ENCODE assay signal across 8 cellular contexts in genomic region chr7:102432476-102433318, GRCh38. TPM values are rescaled to one million over a fixed set of nuclear protein-coding genes. Genes with fewer than 3 reads are reported as not detected.
DNase-seq lines count a peak whose midpoint lies in the region; ATAC-seq lines count a peak whose summit lies in the region.

No MANE protein-coding gene starts in this region.

- POLR2A ChIA-PET in activated CD4-positive, alpha-beta memory T cell treated with anti-CD3 and anti-CD28 coated beads for 36 hours (lab: Charles Lee): interaction anchor here (0.8 to 2.5 kb wide), 3 partner anchors 18 to 31 kb away, joined by 4 to 12 read pairs (median 4); partner anchors contain the start of gene ALKBH4

- H3K27me3 Mint-ChIP-seq in activated CD4-positive, alpha-beta memory T cell treated with anti-CD3 and anti-CD28 coated beads for 36 hours: no peaks in the 10 kb centered on the region

- H3K27ac Mint-ChIP-seq in activated CD4-positive, alpha-beta memory T cell treated with anti-CD3 and anti-CD28 coated beads for 36 hours: peak overlapping the region; percentile 93

- ATAC-seq in Right ventricle myocardium inferior (peak; percentile 20), HG03097 (IDR thresholded peaks at IDR 0.05; ENCODE audit: low FRiP score, unreplicated experiment) (peak; percentile 20), Right ventricle myocardium superior (ENCODE audit: poor library complexity) (peak; percentile 11)

- peak overlapping the region; percentile 74 for H3K4me3 Mint-ChIP-seq in activated CD4-positive, alpha-beta memory T cell treated with anti-CD3 and anti-CD28 coated beads for 36 hours

- H3K4me1 Mint-ChIP-seq in activated CD4-positive, alpha-beta memory T cell treated with anti-CD3 and anti-CD28 coated beads for 36 hours (ENCODE audit: low read depth): peaks cover 54% of the 10 kb centered on the region

- intact Hi-C loops in Right ventricle myocardium inferior (cut with DNase I) (no loop called here), cardiac septum (cut with DNase I) (no loop called here), Right ventricle myocardium superior (cut with DNase I) (no loop called here)
- intact Hi-C loops in activated CD4-positive, alpha-beta memory T cell treated with anti-CD3 and anti-CD28 coated beads for 36 hours (cut with micrococcal nuclease): no loop called here

- H3K36me3 Mint-ChIP-seq in activated CD4-positive, alpha-beta memory T cell treated with anti-CD3 and anti-CD28 coated beads for 36 hours: peaks cover 3% of the 10 kb centered on the region

- no peak for DNase-seq in Right ventricle myocardium inferior (ENCODE audit: missing footprints)
- no peak for DNase-seq in cardiac septum (ENCODE audit: low spot score)
- DNase-seq in activated CD4-positive, alpha-beta memory T cell treated with anti-CD3 and anti-CD28 coated beads for 36 hours: peak; percentile 25
- no peak for DNase-seq in Right ventricle myocardium superior
- DNase-seq in retina: peak; percentile 42
- DNase-seq in foreskin melanocyte: no peak
- no peak for DNase-seq in cerebellum (ENCODE audit: low spot score)

- H3K9me3 Mint-ChIP-seq in activated CD4-positive, alpha-beta memory T cell treated with anti-CD3 and anti-CD28 coated beads for 36 hours: no peaks in the 10 kb centered on the region

- CTCF ChIA-PET in activated CD4-positive, alpha-beta memory T cell treated with anti-CD3 and anti-CD28 coated beads for 36 hours (lab: Charles Lee): interaction anchor here (2.0 to 2.9 kb wide), 2 partner anchors 20 to 28 kb away, joined by 6 to 11 read pairs; no protein-coding TSS in a partner anchor

RNA-seq across cellular contexts. Expression of gene ORAI2, which starts 0.7 kb away (rescaled TPM):
- 3.0 TPM for total RNA-seq in Right ventricle myocardium inferior
- 6.8 TPM for total RNA-seq in cardiac septum
- total RNA-seq in activated CD4-positive, alpha-beta memory T cell treated with anti-CD3 and anti-CD28 coated beads for 36 hours: 10 to 100 TPM; 28.7 to 31.5 TPM
- total RNA-seq in Right ventricle myocardium superior: 4.3 TPM
- total RNA-seq in cerebellum: 29.8 TPM

RNA-seq across cellular contexts. Expression of gene ALKBH4, which starts 32.0 kb away (rescaled TPM):
- total RNA-seq in Right ventricle myocardium inferior: 5.8 TPM
- total RNA-seq in cardiac septum: 6.5 TPM
- 1 to 10 TPM; 7.7 to 7.8 TPM for total RNA-seq in activated CD4-positive, alpha-beta memory T cell treated with anti-CD3 and anti-CD28 coated beads for 36 hours
- total RNA-seq in Right ventricle myocardium superior: 5.3 TPM
- 13.8 TPM for total RNA-seq in cerebellum

RNA-seq across cellular contexts. Expression of gene LRWD1, which starts 32.1 kb away (rescaled TPM):
- total RNA-seq in Right ventricle myocardium inferior: 10.0 TPM
- total RNA-seq in cardiac septum: 9.9 TPM
- total RNA-seq in activated CD4-positive, alpha-beta memory T cell treated with anti-CD3 and anti-CD28 coated beads for 36 hours: 10 to 100 TPM; 16.4 to 20.0 TPM
- total RNA-seq in Right ventricle myocardium superior: 9.7 TPM
- 25.3 TPM for total RNA-seq in cerebellum

RNA-seq across cellular contexts. Expression of gene PRKRIP1, which starts 36.5 kb away (rescaled TPM):
- total RNA-seq in Right ventricle myocardium inferior (10.6 TPM), cardiac septum (15.4 TPM), Right ventricle myocardium superior (9.8 TPM), cerebellum (18.3 TPM)
- total RNA-seq in activated CD4-positive, alpha-beta memory T cell treated with anti-CD3 and anti-CD28 coated beads for 36 hours: 10 to 100 TPM; 20.8 to 22.6 TPM

RNA-seq across cellular contexts. Expression of gene POLR2J, which starts 46.0 kb away (rescaled TPM):
- total RNA-seq in Right ventricle myocardium inferior (49.0 TPM), cardiac septum (58.7 TPM), Right ventricle myocardium superior (51.3 TPM), cerebellum (9.6 TPM)
- total RNA-seq in activated CD4-positive, alpha-beta memory T cell treated with anti-CD3 and anti-CD28 coated beads for 36 hours: 10 to 100 TPM; 44.4 to 44.7 TPM

Comparison
In these comparisons a context has a peak if more than half of its experiments do, and no peak if none do; other contexts are left out.
1. DNase-seq: peak in activated CD4-positive, alpha-beta memory T cell treated with anti-CD3 and anti-CD28 coated beads for 36 hours (single experiment) and retina (single experiment); none in Right ventricle myocardium inferior (single experiment), cardiac septum (single experiment), Right ventricle myocardium superior (single experiment), foreskin melanocyte (single experiment) and cerebellum (single experiment).
2. Peak in every context shown above with its lines, with median percentiles within 50 percentile points of each other: ATAC-seq.